8 cellular contexts compared by ENCODE assay signal in genomic region chr1:167043752-167044488, GRCh38. TPM values are rescaled to one million over a fixed set of nuclear protein-coding genes. Genes with fewer than 3 reads are reported as not detected.
DNase-seq lines count a peak whose midpoint lies in the region; ATAC-seq and TF ChIP-seq lines count a peak whose summit lies in the region.

No MANE protein-coding gene starts in this region.

- intact Hi-C loops in thyroid gland (cut with DNase I), result no loop called here

- H3K36me3 ChIP-seq in fibroblast of lung (ENCODE audit: control insufficient read depth, insufficient read depth, low read length) (no peaks in the 10 kb centered on the region), osteoblast (ENCODE audit: insufficient read depth, low read length) (no peaks in the 10 kb centered on the region), thyroid gland (no peaks in the 10 kb centered on the region)

- no peak overlapping the region for H3K27ac ChIP-seq in fibroblast of lung (ENCODE audit: insufficient read depth, low read length)
- H3K27ac ChIP-seq in osteoblast (ENCODE audit: low read depth, low read length), result no peak overlapping the region
- no peak overlapping the region for H3K27ac ChIP-seq in thyroid gland

- TF ChIP-seq CTCF in fibroblast of lung (conservative IDR thresholded peaks at IDR 0.05 in 1 of 2, IDR thresholded peaks at IDR 0.05 in 1 of 2; ENCODE audit: low read depth in 1 of 2, low read length in 2 of 2) (no peak), osteoblast (IDR thresholded peaks at IDR 0.05; ENCODE audit: extremely low read depth, low read depth, low read length) (no peak), thyroid gland (IDR thresholded peaks at IDR 0.05) (no peak)

- H3K27me3 ChIP-seq in fibroblast of lung (ENCODE audit: control insufficient read depth, insufficient read depth, low read length) (no peaks in the 10 kb centered on the region), osteoblast (ENCODE audit: insufficient read depth, low read length) (peaks cover 9% of the 10 kb centered on the region), thyroid gland (no peaks in the 10 kb centered on the region)

- DNase-seq in Ammon's horn (ENCODE audit: low spot score) (peak; percentile 63), NCI-H748 treated with DMSO at 0.1 percent for 48 hours (lab: John Stamatoyannopoulos, UW) (peak; percentile 76), activated T-cell treated with anti-CD3 and anti-CD28 coated beads for 24 hours (ENCODE audit: low read depth) (peak; percentile 51), fibroblast of lung (ENCODE audit: low read depth in 2 of 2) (peak; percentile 9 to 64), osteoblast (ENCODE audit: insufficient read length, low spot score, missing footprints) (peak; percentile 53), thyroid gland (peak; percentile 79 to 84)

- H2AFZ ChIP-seq in fibroblast of lung (ENCODE audit: low read length), result no peak overlapping the region
- H2AFZ ChIP-seq in osteoblast (ENCODE audit: low read length), result peak overlapping the region; percentile 32

- H3K4me3 ChIP-seq in fibroblast of lung (replicated peaks in 1 of 4; ENCODE audit: control extremely low read depth in 1 of 4, insufficient read depth in 1 of 4, low read depth in 3 of 4, low read length in 4 of 4), result peak overlapping the region in 1 of 4 experiments; percentile 8
- H3K4me3 ChIP-seq in osteoblast (ENCODE audit: insufficient read depth, low read length), result peak overlapping the region; percentile 41
- H3K4me3 ChIP-seq in thyroid gland (replicated peaks in 1 of 3), result peak overlapping the region in 1 of 3 donors; percentile 21

- no peak overlapping the region for H3K9ac ChIP-seq in fibroblast of lung (ENCODE audit: insufficient read depth, low read length)

- peak in 1 of 2 donors; percentile 11 for TF ChIP-seq POLR2A in thyroid gland (IDR thresholded peaks at IDR 0.05)

- no peak overlapping the region for H3K4me2 ChIP-seq in fibroblast of lung (ENCODE audit: extremely low read depth, insufficient read depth, low read length)
- peak overlapping the region; percentile 73 for H3K4me2 ChIP-seq in osteoblast (ENCODE audit: insufficient read depth, low read length)

- peak; percentile 99 for ATAC-seq in GM19372 (IDR thresholded peaks at IDR 0.05; ENCODE audit: low read depth, unreplicated experiment)
- peak; percentile 99 for ATAC-seq in HG03460 (IDR thresholded peaks at IDR 0.05; ENCODE audit: unreplicated experiment)

- H3K9me3 ChIP-seq in fibroblast of lung (ENCODE audit: control insufficient read depth, insufficient read depth, low read depth, low read length), result no peaks in the 10 kb centered on the region
- H3K9me3 ChIP-seq in osteoblast (ENCODE audit: low read depth, low read length), result no peaks in the 10 kb centered on the region
- no peaks in the 10 kb centered on the region for H3K9me3 ChIP-seq in thyroid gland

- no peaks in the 10 kb centered on the region for H4K20me1 ChIP-seq in fibroblast of lung (ENCODE audit: control insufficient read depth, extremely low read depth, insufficient read depth, low read length)
- H4K20me1 ChIP-seq in osteoblast (ENCODE audit: insufficient read depth, low read length), result no peaks in the 10 kb centered on the region

- H3K4me1 ChIP-seq in fibroblast of lung (ENCODE audit: control insufficient read depth, extremely low read depth, insufficient read depth, low read length) (no peaks in the 10 kb centered on the region), osteoblast (ENCODE audit: insufficient read depth, low read length) (no peaks in the 10 kb centered on the region), thyroid gland (peaks cover 0 to 6% of the 10 kb centered on the region in 2 donors)

- WGBS in thyroid gland, 2 donors, result 14 to 18% methylated on average over 13 to 21 of the region's 21 CpGs

- H3K79me2 ChIP-seq in fibroblast of lung (ENCODE audit: control insufficient read depth, insufficient read depth, low read length) (no peaks in the 10 kb centered on the region), osteoblast (ENCODE audit: insufficient read depth, low read length) (no peaks in the 10 kb centered on the region)

RNA-seq across cellular contexts. Expression of gene GPA33, which starts 46.3 kb away (rescaled TPM):
- total RNA-seq in fibroblast of lung (not detected in 2 replicates), osteoblast (not detected in 2 replicates), thyroid gland (not detected)
- not detected in 2 replicates for polyA plus RNA-seq in fibroblast of lung
- not detected in 2 replicates for polyA plus RNA-seq in fibroblast of lung (2012)
- polyA minus RNA-seq in fibroblast of lung (ENCODE audit: low replicate concordance), result not detected in 2 replicates

RNA-seq across cellular contexts. Expression of gene STYXL2, which starts 50.0 kb away (rescaled TPM):
- not detected in 2 replicates for total RNA-seq in fibroblast of lung
- polyA plus RNA-seq in fibroblast of lung, result not detected in 2 replicates
- not detected in 2 replicates for polyA plus RNA-seq in fibroblast of lung (2012)
- polyA minus RNA-seq in fibroblast of lung (ENCODE audit: low replicate concordance), result not detected in 2 replicates
- total RNA-seq in osteoblast, result not detected in 2 replicates
- total RNA-seq in thyroid gland, result not detected

RNA-seq across cellular contexts. Expression of gene MAEL, which starts 54.8 kb away (rescaled TPM):
- total RNA-seq in fibroblast of lung (not detected in 2 replicates), osteoblast (not detected in 2 replicates), thyroid gland (under 1 TPM in 2 of 4 donors, not detected in 2; 0.40 to 0.45 TPM)
- polyA plus RNA-seq in fibroblast of lung, result not detected in 2 replicates
- polyA plus RNA-seq in fibroblast of lung (2012), result not detected in 2 replicates
- not detected in 2 replicates for polyA minus RNA-seq in fibroblast of lung (ENCODE audit: low replicate concordance)
